8 cellular contexts compared by ENCODE assay signal in genomic region chr21:31604591-31605190, GRCh38. TPM values are rescaled to one million over a fixed set of nuclear protein-coding genes. Genes with fewer than 3 reads are reported as not detected.
DNase-seq lines count a peak whose midpoint lies in the region; ATAC-seq and TF ChIP-seq lines count a peak whose summit lies in the region.

No MANE protein-coding gene starts in this region.

- intact Hi-C loops in testis (cut with DNase I; ENCODE audit: low total_unique reads): loop anchor here (10.0 kb wide), 1 partner anchor 510 kb away; no protein-coding TSS in a partner anchor

- CTCF ChIA-PET in RWPE1 (lab: Yijun Ruan, JAX): interaction anchor here (0.6 to 1.1 kb wide), 6 partner anchors 15 to 882 kb away, joined by 3 to 4 read pairs (median 3); no protein-coding TSS in a partner anchor

- peak; percentile 76 for ATAC-seq in GM19023 (IDR thresholded peaks at IDR 0.05; ENCODE audit: unreplicated experiment)

- H3K27ac ChIP-seq in RWPE1: no peak overlapping the region
- H3K27ac ChIP-seq in testis: no peak overlapping the region

- 41 to 48% methylated on average over 11 of the region's 11 CpGs for WGBS in testis, 2 donors

- H3K9me3 ChIP-seq in testis: no peaks in the 10 kb centered on the region

- H3K36me3 ChIP-seq in testis (ENCODE audit: low read depth, missing control alignments): no peaks in the 10 kb centered on the region

- POLR2A ChIA-PET in RWPE1 (lab: Yijun Ruan, JAX; ENCODE audit: low non-redundant PET): no interaction called here

- peak; percentile 23 for DNase-seq in AG09319 (ENCODE audit: extremely low read depth, low read depth)
- peak; percentile 73 for DNase-seq in LoVo (ENCODE audit: low spot score)
- DNase-seq in RWPE1 (ENCODE audit: low spot score): peak; percentile 59
- DNase-seq in activated T-helper 1 cell treated with anti-CD3 and anti-CD28 coated beads, Interleukin-2, amount 50 U/mL, for 16 hours (ENCODE audit: low read depth in 1 of 2, low spot score in 1 of 2): peak; percentile 56 to 61
- DNase-seq in foreskin fibroblast: peak; percentile 47 to 82
- DNase-seq in occipital lobe (lab: John Stamatoyannopoulos, UW): peak; percentile 33
- peak; percentile 82 for DNase-seq in testis

- TF ChIP-seq CTCF in AG09319 (IDR thresholded peaks at IDR 0.05; ENCODE audit: low read depth, low read length): peak; percentile 86
- peak; percentile 84 for TF ChIP-seq CTCF in RWPE1 (conservative IDR thresholded peaks at IDR 0.05; ENCODE audit: low read depth)
- peak; percentile 83 for TF ChIP-seq CTCF in foreskin fibroblast (IDR thresholded peaks at IDR 0.05; ENCODE audit: low read depth, low read length)
- TF ChIP-seq CTCF in testis (IDR thresholded peaks at IDR 0.05): peak; percentile 92 to 97 (median 93)

- H3K4me1 ChIP-seq in testis: no peaks in the 10 kb centered on the region

- H3K27me3 ChIP-seq in testis: no peaks in the 10 kb centered on the region

- TF ChIP-seq POLR2A in testis (IDR thresholded peaks at IDR 0.05): no peak

- H3K4me3 ChIP-seq in foreskin fibroblast (ENCODE audit: low read depth in 1 of 2, low read length in 2 of 2) (no peak overlapping the region), testis (no peak overlapping the region)

RNA-seq across cellular contexts. Expression of gene SOD1, which starts 54.8 kb away (rescaled TPM):
- total RNA-seq in occipital lobe (78.0 TPM), testis (100 to 1,000 TPM; 135 to 170 TPM)
- polyA plus RNA-seq in testis (ENCODE audit: insufficient read depth, low read depth, low replicate concordance): 265 TPM

Comparison
In these comparisons a context has a peak if more than half of its experiments do, and no peak if none do; other contexts are left out.
1. DNase-seq: peak in every context shown above with its lines; median percentile 82 in testis; 73 in LoVo; 64 in foreskin fibroblast; 59 in RWPE1; 58 in activated T-helper 1 cell treated with anti-CD3 and anti-CD28 coated beads, Interleukin-2, amount 50 U/mL, for 16 hours; 33 in occipital lobe; 23 in AG09319.